Comparison of ENCODE assay signal across 1 cellular context in the genomic region with DNA sequence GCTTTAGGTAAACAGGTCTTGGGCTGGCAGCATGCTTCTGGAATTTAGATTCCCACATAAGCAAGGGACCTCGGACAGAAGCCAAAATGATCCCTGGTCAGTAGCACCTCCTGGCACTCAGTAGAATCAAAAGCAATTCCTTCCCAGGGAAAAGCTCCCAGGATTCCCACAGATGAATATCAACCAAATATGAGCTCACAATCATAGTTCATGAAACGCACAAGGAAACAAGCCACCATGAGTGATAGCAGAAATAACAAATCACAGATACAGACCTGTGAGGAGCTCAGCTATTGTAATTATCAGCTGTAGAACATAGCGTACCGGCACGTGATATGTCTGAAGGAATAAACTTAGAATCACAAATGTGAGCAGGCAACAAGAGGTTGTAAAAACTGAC.
TF ChIP-seq lines count a peak whose summit lies in the region.

No MANE protein-coding gene starts in this region.

TF ChIP-seq in A549, 52 proteins besides CTCF, POLR2A, EP300 and RAD21 (continued from another document):
- 0 out of 2 replicates have a peak, but pooled peaks have one; percentile 27 for TF ChIP-seq FOXS1 (CRISPR knock-in tag; IDR thresholded peaks at IDR 0.05)
